Comparison of ENCODE assay signal across 1 cellular context in the genomic region with DNA sequence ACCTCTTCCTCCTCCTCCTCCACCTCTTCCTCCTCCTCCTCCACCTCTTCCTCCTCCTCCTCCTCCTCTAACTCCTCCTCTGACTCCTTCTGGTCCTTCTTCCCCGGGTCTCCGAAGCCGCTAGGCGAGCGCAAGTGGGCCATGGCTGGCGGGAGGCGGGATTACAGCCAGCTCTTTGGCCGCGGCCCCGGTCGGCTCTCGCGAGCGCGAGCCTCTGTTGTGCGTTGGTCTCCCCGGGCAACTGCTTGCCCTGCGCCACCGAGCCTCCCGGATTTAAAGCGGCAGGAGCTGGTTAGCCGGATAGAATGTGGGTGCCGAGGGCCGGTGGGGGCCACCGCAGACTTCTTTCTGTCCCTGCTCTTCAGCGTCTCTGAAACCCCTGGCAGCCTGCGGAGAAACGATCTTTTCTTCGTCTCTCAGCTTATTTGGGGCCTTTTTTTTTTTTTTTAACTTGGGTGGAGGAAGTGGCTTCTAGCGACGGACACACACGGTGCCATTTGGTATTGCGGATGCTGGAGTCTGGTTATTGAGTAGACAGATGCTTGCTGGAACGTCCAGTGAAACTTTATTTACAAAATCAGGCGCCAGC.
TF ChIP-seq lines count a peak whose summit lies in the region.

A gene (minus strand): TSS at position 165 of the 589 bp plus-strand sequence. CDS start 22 bp downstream, at position 143.

TF ChIP-seq in HepG2, 621 proteins besides CTCF, POLR2A, EP300 and RAD21 (continued from another document and continues in another):
- TF ChIP-seq, protein P1, sequence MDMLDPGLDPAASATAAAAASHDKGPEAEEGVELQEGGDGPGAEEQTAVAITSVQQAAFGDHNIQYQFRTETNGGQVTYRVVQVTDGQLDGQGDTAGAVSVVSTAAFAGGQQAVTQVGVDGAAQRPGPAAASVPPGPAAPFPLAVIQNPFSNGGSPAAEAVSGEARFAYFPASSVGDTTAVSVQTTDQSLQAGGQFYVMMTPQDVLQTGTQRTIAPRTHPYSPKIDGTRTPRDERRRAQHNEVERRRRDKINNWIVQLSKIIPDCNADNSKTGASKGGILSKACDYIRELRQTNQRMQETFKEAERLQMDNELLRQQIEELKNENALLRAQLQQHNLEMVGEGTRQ (IDR thresholded peaks at IDR 0.05; ENCODE audit: low read depth, low read length), result no peak
- TF ChIP-seq, protein P1 (CRISPR knock-in tag; IDR thresholded peaks at IDR 0.05; ENCODE audit: borderline replicate concordance), result no peak
- TF ChIP-seq ZNF839 (CRISPR knock-in tag; IDR thresholded peaks at IDR 0.05; ENCODE audit: borderline replicate concordance) (no peak), ZNF563 (CRISPR knock-in tag; IDR thresholded peaks at IDR 0.05) (peak; percentile 51; the same call in 1 of the 2 replicates), KDM4B (CRISPR knock-in tag; IDR thresholded peaks at IDR 0.05) (no peak), ATF7 (IDR thresholded peaks at IDR 0.05) (no peak), ATF7 (CRISPR knock-in tag; IDR thresholded peaks at IDR 0.05) (no peak), FLYWCH1 (CRISPR knock-in tag; IDR thresholded peaks at IDR 0.05) (no peak), ZFP82 (CRISPR knock-in tag; IDR thresholded peaks at IDR 0.05; ENCODE audit: borderline replicate concordance) (no peak), ZSCAN31 (CRISPR knock-in tag; IDR thresholded peaks at IDR 0.05; ENCODE audit: low read depth) (no peak), NFE2 (CRISPR knock-in tag; IDR thresholded peaks at IDR 0.05) (no peak), ZNF225 (CRISPR knock-in tag; IDR thresholded peaks at IDR 0.05) (no peak), KLF13 (CRISPR knock-in tag; IDR thresholded peaks at IDR 0.05) (no peak), DMAP1 (CRISPR knock-in tag; IDR thresholded peaks at IDR 0.05) (no peak), ZNF569 (CRISPR knock-in tag; IDR thresholded peaks at IDR 0.05; ENCODE audit: borderline replicate concordance) (no peak), SMAD3 (CRISPR knock-in tag; IDR thresholded peaks at IDR 0.05) (no peak), ARID2 (CRISPR knock-in tag; IDR thresholded peaks at IDR 0.05; ENCODE audit: borderline replicate concordance) (no peak; the same call in 1 of the 2 replicates), ZFY (CRISPR knock-in tag; IDR thresholded peaks at IDR 0.05) (peak; percentile 56; the same call in 1 of the 2 replicates), CHCHD3 (CRISPR knock-in tag; IDR thresholded peaks at IDR 0.05) (no peak), FOXP1 (IDR thresholded peaks at IDR 0.05) (no peak), FOXP1 (CRISPR knock-in tag; IDR thresholded peaks at IDR 0.05) (no peak), SIX4 (CRISPR knock-in tag; IDR thresholded peaks at IDR 0.05) (no peak), KAT2B (IDR thresholded peaks at IDR 0.05; ENCODE audit: borderline replicate concordance, low read depth, low read length) (no peak), ZNF7 (CRISPR knock-in tag; IDR thresholded peaks at IDR 0.05) (no peak), ZSCAN9 (CRISPR knock-in tag; IDR thresholded peaks at IDR 0.05; ENCODE audit: borderline replicate concordance) (no peak)
- TF ChIP-seq, protein P2, sequence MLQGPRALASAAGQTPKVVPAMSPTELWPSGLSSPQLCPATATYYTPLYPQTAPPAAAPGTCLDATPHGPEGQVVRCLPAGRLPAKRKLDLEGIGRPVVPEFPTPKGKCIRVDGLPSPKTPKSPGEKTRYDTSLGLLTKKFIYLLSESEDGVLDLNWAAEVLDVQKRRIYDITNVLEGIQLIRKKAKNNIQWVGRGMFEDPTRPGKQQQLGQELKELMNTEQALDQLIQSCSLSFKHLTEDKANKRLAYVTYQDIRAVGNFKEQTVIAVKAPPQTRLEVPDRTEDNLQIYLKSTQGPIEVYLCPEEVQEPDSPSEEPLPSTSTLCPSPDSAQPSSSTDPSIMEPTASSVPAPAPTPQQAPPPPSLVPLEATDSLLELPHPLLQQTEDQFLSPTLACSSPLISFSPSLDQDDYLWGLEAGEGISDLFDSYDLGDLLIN (CRISPR knock-in tag; IDR thresholded peaks at IDR 0.05; ENCODE audit: borderline replicate concordance), result no peak
- TF ChIP-seq, protein P3, sequence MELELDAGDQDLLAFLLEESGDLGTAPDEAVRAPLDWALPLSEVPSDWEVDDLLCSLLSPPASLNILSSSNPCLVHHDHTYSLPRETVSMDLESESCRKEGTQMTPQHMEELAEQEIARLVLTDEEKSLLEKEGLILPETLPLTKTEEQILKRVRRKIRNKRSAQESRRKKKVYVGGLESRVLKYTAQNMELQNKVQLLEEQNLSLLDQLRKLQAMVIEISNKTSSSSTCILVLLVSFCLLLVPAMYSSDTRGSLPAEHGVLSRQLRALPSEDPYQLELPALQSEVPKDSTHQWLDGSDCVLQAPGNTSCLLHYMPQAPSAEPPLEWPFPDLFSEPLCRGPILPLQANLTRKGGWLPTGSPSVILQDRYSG (CRISPR knock-in tag; IDR thresholded peaks at IDR 0.05), result no peak
- TF ChIP-seq, protein P4, sequence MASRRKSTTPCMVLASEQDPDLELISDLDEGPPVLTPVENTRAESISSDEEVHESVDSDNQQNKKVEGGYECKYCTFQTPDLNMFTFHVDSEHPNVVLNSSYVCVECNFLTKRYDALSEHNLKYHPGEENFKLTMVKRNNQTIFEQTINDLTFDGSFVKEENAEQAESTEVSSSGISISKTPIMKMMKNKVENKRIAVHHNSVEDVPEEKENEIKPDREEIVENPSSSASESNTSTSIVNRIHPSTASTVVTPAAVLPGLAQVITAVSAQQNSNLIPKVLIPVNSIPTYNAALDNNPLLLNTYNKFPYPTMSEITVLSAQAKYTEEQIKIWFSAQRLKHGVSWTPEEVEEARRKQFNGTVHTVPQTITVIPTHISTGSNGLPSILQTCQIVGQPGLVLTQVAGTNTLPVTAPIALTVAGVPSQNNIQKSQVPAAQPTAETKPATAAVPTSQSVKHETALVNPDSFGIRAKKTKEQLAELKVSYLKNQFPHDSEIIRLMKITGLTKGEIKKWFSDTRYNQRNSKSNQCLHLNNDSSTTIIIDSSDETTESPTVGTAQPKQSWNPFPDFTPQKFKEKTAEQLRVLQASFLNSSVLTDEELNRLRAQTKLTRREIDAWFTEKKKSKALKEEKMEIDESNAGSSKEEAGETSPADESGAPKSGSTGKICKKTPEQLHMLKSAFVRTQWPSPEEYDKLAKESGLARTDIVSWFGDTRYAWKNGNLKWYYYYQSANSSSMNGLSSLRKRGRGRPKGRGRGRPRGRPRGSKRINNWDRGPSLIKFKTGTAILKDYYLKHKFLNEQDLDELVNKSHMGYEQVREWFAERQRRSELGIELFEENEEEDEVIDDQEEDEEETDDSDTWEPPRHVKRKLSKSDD (CRISPR knock-in tag; IDR thresholded peaks at IDR 0.05; ENCODE audit: low read depth), result no peak
- TF ChIP-seq, protein P5, sequence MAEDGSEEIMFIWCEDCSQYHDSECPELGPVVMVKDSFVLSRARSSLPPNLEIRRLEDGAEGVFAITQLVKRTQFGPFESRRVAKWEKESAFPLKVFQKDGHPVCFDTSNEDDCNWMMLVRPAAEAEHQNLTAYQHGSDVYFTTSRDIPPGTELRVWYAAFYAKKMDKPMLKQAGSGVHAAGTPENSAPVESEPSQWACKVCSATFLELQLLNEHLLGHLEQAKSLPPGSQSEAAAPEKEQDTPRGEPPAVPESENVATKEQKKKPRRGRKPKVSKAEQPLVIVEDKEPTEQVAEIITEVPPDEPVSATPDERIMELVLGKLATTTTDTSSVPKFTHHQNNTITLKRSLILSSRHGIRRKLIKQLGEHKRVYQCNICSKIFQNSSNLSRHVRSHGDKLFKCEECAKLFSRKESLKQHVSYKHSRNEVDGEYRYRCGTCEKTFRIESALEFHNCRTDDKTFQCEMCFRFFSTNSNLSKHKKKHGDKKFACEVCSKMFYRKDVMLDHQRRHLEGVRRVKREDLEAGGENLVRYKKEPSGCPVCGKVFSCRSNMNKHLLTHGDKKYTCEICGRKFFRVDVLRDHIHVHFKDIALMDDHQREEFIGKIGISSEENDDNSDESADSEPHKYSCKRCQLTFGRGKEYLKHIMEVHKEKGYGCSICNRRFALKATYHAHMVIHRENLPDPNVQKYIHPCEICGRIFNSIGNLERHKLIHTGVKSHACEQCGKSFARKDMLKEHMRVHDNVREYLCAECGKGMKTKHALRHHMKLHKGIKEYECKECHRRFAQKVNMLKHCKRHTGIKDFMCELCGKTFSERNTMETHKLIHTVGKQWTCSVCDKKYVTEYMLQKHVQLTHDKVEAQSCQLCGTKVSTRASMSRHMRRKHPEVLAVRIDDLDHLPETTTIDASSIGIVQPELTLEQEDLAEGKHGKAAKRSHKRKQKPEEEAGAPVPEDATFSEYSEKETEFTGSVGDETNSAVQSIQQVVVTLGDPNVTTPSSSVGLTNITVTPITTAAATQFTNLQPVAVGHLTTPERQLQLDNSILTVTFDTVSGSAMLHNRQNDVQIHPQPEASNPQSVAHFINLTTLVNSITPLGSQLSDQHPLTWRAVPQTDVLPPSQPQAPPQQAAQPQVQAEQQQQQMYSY (CRISPR knock-in tag; IDR thresholded peaks at IDR 0.05), result no peak
- TF ChIP-seq, protein P6, sequence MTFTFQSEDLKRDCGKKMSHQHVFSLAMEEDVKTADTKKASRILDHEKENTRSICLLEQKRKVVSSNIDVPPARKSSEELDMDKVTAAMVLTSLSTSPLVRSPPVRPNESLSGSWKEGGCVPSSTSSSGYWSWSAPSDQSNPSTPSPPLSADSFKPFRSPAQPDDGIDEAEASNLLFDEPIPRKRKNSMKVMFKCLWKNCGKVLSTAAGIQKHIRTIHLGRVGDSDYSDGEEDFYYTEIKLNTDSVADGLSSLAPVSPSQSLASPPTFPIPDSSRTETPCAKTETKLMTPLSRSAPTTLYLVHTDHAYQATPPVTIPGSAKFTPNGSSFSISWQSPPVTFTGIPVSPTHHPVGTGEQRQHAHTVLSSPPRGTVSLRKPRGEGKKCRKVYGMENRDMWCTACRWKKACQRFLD (CRISPR knock-in tag; IDR thresholded peaks at IDR 0.05; ENCODE audit: borderline replicate concordance), result peak; percentile 72; the same call in 1 of the 2 replicates
- TF ChIP-seq, protein P7, sequence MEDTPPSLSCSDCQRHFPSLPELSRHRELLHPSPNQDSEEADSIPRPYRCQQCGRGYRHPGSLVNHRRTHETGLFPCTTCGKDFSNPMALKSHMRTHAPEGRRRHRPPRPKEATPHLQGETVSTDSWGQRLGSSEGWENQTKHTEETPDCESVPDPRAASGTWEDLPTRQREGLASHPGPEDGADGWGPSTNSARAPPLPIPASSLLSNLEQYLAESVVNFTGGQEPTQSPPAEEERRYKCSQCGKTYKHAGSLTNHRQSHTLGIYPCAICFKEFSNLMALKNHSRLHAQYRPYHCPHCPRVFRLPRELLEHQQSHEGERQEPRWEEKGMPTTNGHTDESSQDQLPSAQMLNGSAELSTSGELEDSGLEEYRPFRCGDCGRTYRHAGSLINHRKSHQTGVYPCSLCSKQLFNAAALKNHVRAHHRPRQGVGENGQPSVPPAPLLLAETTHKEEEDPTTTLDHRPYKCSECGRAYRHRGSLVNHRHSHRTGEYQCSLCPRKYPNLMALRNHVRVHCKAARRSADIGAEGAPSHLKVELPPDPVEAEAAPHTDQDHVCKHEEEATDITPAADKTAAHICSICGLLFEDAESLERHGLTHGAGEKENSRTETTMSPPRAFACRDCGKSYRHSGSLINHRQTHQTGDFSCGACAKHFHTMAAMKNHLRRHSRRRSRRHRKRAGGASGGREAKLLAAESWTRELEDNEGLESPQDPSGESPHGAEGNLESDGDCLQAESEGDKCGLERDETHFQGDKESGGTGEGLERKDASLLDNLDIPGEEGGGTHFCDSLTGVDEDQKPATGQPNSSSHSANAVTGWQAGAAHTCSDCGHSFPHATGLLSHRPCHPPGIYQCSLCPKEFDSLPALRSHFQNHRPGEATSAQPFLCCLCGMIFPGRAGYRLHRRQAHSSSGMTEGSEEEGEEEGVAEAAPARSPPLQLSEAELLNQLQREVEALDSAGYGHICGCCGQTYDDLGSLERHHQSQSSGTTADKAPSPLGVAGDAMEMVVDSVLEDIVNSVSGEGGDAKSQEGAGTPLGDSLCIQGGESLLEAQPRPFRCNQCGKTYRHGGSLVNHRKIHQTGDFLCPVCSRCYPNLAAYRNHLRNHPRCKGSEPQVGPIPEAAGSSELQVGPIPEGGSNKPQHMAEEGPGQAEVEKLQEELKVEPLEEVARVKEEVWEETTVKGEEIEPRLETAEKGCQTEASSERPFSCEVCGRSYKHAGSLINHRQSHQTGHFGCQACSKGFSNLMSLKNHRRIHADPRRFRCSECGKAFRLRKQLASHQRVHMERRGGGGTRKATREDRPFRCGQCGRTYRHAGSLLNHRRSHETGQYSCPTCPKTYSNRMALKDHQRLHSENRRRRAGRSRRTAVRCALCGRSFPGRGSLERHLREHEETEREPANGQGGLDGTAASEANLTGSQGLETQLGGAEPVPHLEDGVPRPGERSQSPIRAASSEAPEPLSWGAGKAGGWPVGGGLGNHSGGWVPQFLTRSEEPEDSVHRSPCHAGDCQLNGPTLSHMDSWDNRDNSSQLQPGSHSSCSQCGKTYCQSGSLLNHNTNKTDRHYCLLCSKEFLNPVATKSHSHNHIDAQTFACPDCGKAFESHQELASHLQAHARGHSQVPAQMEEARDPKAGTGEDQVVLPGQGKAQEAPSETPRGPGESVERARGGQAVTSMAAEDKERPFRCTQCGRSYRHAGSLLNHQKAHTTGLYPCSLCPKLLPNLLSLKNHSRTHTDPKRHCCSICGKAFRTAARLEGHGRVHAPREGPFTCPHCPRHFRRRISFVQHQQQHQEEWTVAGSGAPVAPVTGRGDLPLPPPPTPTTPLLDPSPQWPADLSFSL (CRISPR knock-in tag; IDR thresholded peaks at IDR 0.05), result no peak
- TF ChIP-seq, protein P8, sequence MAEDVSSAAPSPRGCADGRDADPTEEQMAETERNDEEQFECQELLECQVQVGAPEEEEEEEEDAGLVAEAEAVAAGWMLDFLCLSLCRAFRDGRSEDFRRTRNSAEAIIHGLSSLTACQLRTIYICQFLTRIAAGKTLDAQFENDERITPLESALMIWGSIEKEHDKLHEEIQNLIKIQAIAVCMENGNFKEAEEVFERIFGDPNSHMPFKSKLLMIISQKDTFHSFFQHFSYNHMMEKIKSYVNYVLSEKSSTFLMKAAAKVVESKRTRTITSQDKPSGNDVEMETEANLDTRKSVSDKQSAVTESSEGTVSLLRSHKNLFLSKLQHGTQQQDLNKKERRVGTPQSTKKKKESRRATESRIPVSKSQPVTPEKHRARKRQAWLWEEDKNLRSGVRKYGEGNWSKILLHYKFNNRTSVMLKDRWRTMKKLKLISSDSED (CRISPR knock-in tag; IDR thresholded peaks at IDR 0.05), result no peak
- TF ChIP-seq, protein P9, sequence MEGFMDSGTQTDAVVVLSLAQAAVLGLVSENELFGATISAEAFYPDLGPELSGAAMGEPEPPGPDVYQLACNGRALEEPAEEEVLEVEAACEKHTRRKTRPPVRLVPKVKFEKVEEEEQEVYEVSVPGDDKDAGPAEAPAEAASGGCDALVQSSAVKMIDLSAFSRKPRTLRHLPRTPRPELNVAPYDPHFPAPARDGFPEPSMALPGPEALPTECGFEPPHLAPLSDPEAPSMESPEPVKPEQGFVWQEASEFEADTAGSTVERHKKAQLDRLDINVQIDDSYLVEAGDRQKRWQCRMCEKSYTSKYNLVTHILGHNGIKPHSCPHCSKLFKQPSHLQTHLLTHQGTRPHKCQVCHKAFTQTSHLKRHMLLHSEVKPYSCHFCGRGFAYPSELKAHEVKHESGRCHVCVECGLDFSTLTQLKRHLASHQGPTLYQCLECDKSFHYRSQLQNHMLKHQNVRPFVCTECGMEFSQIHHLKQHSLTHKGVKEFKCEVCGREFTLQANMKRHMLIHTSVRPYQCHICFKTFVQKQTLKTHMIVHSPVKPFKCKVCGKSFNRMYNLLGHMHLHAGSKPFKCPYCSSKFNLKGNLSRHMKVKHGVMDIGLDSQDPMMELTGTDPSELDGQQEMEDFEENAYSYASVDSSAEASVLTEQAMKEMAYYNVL (CRISPR knock-in tag; IDR thresholded peaks at IDR 0.05; ENCODE audit: borderline replicate concordance), result no peak
